ENCODE assay signal across 1 cellular context in the genomic region with DNA sequence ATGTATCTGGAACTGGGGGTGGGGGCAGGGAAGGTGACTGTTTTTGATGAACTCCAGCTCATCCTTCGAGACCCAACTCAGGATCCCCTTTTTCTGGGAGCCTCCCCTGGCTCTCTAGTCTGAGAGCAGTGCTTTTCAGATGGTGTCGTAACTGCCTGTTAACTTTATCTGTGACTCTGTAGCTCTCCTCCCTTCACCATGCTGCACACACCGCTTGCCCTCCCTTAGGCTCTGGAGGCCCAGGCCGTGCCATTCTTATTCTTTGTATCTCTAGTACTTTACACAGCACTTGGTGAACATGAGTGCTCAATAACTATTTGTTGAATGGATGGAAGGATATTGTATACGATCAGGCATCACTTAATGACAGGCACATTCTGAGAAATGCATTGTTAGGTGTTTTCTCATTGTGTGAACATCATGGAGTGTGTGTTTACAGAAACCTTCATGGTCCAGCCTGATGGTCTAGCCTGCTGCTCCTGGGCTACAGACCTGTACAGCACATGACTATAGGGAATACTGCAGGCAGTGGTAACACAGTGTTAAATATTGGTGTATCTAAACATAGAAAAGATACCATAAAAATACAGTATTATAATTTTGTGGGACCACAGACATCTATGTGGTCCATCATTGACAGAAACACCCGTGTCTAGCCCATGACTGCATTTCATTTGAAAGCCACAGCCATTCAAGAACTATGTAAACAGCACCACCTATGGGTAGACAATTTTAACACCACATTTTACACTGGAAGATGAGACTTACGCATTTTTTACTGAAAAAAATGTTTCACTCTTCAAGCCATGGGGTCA.
A peak's percentile ranks its signal among the peaks of the same experiment; 100 is the strongest.
TF ChIP-seq lines count a peak whose summit lies in the region.

No MANE protein-coding gene starts in this region.

TF ChIP-seq in HEK293, 187 proteins besides CTCF, POLR2A, EP300 and RAD21 (continued from another document):
- TF ChIP-seq, protein P1, sequence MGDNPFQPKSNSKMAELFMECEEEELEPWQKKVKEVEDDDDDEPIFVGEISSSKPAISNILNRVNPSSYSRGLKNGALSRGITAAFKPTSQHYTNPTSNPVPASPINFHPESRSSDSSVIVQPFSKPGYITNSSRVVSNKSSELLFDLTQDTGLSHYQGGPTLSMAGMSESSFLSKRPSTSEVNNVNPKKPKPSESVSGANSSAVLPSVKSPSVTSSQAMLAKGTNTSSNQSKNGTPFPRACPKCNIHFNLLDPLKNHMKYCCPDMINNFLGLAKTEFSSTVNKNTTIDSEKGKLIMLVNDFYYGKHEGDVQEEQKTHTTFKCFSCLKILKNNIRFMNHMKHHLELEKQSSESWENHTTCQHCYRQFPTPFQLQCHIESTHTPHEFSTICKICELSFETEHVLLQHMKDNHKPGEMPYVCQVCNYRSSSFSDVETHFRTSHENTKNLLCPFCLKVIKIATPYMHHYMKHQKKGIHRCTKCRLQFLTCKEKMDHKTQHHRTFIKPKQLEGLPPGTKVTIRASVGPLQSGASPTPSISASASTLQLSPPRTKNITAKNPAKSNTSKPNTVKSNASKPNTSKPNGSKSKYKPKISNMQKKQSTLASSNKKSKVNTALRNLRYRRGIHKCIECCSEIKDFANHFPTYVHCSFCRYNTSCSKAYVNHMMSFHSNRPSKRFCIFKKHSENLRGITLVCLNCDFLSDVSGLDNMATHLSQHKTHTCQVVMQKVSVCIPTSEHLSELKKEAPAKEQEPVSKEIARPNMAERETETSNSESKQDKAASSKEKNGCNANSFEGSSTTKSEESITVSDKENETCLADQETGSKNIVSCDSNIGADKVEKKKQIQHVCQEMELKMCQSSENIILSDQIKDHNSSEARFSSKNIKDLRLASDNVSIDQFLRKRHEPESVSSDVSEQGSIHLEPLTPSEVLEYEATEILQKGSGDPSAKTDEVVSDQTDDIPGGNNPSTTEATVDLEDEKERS (tag by site-specific recombination; IDR thresholded peaks at IDR 0.05), result no peak
- TF ChIP-seq KLF1 (tag by site-specific recombination; IDR thresholded peaks at IDR 0.05) (no peak), ZBTB21 (tag by site-specific recombination; IDR thresholded peaks at IDR 0.05) (no peak), ZNF24 (tag by site-specific recombination; IDR thresholded peaks at IDR 0.05) (no peak), GLIS2 (tag by site-specific recombination; IDR thresholded peaks at IDR 0.05) (no peak), MZF1 (tag by site-specific recombination; IDR thresholded peaks at IDR 0.05; ENCODE audit: borderline replicate concordance) (no peak), ZNF133 (tag by site-specific recombination; IDR thresholded peaks at IDR 0.05) (no peak), ZSCAN30 (tag by site-specific recombination; IDR thresholded peaks at IDR 0.05) (0 out of 2 replicates have a peak, but pooled peaks have one; percentile 49), GFI1B (tag by site-specific recombination; IDR thresholded peaks at IDR 0.05) (no peak), ZNF404 (tag by site-specific recombination; IDR thresholded peaks at IDR 0.05) (no peak), GLIS1 (tag by site-specific recombination; IDR thresholded peaks at IDR 0.05) (no peak), ZNF501 (tag by site-specific recombination; IDR thresholded peaks at IDR 0.05) (no peak), ZNF707 (tag by site-specific recombination; IDR thresholded peaks at IDR 0.05) (no peak), WT1 (tag by site-specific recombination; IDR thresholded peaks at IDR 0.05) (no peak), ZNF16 (tag by site-specific recombination; IDR thresholded peaks at IDR 0.05; ENCODE audit: low read depth) (no peak)
- TF ChIP-seq, protein P2, sequence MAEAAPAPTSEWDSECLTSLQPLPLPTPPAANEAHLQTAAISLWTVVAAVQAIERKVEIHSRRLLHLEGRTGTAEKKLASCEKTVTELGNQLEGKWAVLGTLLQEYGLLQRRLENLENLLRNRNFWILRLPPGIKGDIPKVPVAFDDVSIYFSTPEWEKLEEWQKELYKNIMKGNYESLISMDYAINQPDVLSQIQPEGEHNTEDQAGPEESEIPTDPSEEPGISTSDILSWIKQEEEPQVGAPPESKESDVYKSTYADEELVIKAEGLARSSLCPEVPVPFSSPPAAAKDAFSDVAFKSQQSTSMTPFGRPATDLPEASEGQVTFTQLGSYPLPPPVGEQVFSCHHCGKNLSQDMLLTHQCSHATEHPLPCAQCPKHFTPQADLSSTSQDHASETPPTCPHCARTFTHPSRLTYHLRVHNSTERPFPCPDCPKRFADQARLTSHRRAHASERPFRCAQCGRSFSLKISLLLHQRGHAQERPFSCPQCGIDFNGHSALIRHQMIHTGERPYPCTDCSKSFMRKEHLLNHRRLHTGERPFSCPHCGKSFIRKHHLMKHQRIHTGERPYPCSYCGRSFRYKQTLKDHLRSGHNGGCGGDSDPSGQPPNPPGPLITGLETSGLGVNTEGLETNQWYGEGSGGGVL (tag by site-specific recombination; IDR thresholded peaks at IDR 0.05), result no peak
- TF ChIP-seq, protein P3, sequence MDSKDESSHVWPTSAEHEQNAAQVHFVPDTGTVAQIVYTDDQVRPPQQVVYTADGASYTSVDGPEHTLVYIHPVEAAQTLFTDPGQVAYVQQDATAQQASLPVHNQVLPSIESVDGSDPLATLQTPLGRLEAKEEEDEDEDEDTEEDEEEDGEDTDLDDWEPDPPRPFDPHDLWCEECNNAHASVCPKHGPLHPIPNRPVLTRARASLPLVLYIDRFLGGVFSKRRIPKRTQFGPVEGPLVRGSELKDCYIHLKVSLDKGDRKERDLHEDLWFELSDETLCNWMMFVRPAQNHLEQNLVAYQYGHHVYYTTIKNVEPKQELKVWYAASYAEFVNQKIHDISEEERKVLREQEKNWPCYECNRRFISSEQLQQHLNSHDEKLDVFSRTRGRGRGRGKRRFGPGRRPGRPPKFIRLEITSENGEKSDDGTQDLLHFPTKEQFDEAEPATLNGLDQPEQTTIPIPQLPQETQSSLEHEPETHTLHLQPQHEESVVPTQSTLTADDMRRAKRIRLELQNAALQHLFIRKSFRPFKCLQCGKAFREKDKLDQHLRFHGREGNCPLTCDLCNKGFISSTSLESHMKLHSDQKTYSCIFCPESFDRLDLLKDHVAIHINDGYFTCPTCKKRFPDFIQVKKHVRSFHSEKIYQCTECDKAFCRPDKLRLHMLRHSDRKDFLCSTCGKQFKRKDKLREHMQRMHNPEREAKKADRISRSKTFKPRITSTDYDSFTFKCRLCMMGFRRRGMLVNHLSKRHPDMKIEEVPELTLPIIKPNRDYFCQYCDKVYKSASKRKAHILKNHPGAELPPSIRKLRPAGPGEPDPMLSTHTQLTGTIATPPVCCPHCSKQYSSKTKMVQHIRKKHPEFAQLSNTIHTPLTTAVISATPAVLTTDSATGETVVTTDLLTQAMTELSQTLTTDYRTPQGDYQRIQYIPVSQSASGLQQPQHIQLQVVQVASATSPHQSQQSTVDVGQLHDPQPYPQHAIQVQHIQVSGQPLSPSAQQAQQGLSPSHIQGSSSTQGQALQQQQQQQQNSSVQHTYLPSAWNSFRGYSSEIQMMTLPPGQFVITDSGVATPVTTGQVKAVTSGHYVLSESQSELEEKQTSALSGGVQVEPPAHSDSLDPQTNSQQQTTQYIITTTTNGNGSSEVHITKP (tag by site-specific recombination; IDR thresholded peaks at IDR 0.05), result peak; percentile 68; the same call in 1 of the 2 replicates
- TF ChIP-seq, protein P4, sequence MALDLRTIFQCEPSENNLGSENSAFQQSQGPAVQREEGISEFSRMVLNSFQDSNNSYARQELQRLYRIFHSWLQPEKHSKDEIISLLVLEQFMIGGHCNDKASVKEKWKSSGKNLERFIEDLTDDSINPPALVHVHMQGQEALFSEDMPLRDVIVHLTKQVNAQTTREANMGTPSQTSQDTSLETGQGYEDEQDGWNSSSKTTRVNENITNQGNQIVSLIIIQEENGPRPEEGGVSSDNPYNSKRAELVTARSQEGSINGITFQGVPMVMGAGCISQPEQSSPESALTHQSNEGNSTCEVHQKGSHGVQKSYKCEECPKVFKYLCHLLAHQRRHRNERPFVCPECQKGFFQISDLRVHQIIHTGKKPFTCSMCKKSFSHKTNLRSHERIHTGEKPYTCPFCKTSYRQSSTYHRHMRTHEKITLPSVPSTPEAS (tag by site-specific recombination; IDR thresholded peaks at IDR 0.05), result no peak
